Comparison of ENCODE assay signal across 34 cellular contexts in the genomic region with DNA sequence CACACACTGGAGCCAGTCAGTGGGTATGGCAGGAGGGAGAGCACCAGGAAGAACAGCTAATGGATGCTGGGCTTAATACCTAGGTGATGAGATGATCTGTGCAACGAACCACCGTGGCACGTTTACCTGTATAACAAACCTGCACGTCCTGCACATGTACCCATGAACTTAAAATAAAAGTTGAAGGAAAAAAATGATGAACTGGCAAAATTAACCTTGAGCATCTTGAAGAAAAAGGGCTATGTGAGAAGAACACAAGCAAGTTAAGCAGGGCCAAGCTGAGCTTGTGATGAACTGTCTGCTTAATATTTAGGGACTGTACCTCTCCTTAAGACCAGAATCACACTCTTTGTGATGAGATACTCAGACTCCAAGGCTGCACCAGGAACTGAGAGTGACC.
DNase-seq lines count a peak whose midpoint lies in the region; ATAC-seq, FAIRE-seq and TF ChIP-seq lines count a peak whose summit lies in the region.
"Had no signal": no experiment of that assay in that cellular context is flagged by ENCODE, and none has a peak within 500 bp of the region (broad histone marks: within the 10 kb centered on the region; RNA-seq: fewer than 3 reads in every experiment).

No MANE protein-coding gene starts in this region.

- intact Hi-C loops in HepG2 (cut with micrococcal nuclease; ENCODE audit: unreplicated experiment): no loop called here
- intact Hi-C loops in right lobe of liver (cut with DNase I): no loop called here
- intact Hi-C loops in IMR-90 (cut with micrococcal nuclease): no loop called here
- intact Hi-C loops in K562 (cut with micrococcal nuclease): no loop called here
- intact Hi-C loops in psoas muscle (cut with DNase I): no loop called here

- WGBS in HepG2 (ENCODE audit: low lambda C conversion rate): 90% methylated on average over 4 of the region's 4 CpGs
- WGBS in right lobe of liver (ENCODE audit: insufficient coverage, low coverage, low lambda C conversion rate, missing lambda C conversion rate): 82% methylated on average over 4 of the region's 4 CpGs
- 31% methylated on average over 4 of the region's 4 CpGs for WGBS in A549 (ENCODE audit: missing lambda C conversion rate)
- no CpG with 5 or more reads among the region's 4 CpGs for WGBS in IMR-90 (ENCODE audit: extremely low coverage in 2 of 2, insufficient read length in 1 of 2), 2 experiments
- 0% methylated on average over 4 of the region's 4 CpGs for WGBS in K562 (ENCODE audit: insufficient coverage, low coverage, missing lambda C conversion rate)
- WGBS in GM23248 (ENCODE audit: low coverage in 1 of 2, low lambda C conversion rate in 2 of 2, missing lambda C conversion rate in 2 of 2), 2 experiments: 20 to 30% methylated on average over 4 of the region's 4 CpGs
- WGBS in psoas muscle, 3 donors: 77 to 91% (median 87%) methylated on average over 4 of the region's 4 CpGs

- H2AK9ac ChIP-seq in IMR-90 (replicated peaks; ENCODE audit: low read depth, low read length, poor library complexity): no peak overlapping the region

- no peak overlapping the region for H2AFZ ChIP-seq in HepG2 (ENCODE audit: low read length)
- H2AFZ ChIP-seq in IMR-90 (replicated peaks; ENCODE audit: low read length, poor library complexity): no peak overlapping the region
- H2AFZ ChIP-seq in K562 (ENCODE audit: low read depth, low read length): no peak overlapping the region
- no peak overlapping the region for H2AFZ ChIP-seq in GM23248

- H3K4me2 ChIP-seq in HepG2 (ENCODE audit: low read depth, low read length): no peak overlapping the region
- no peak overlapping the region for H3K4me2 ChIP-seq in A549
- no peak overlapping the region for H3K4me2 ChIP-seq in IMR-90 (ENCODE audit: low read depth, low read length)
- no peak overlapping the region for H3K4me2 ChIP-seq in K562 (ENCODE audit: insufficient read depth, low read length)
- no peak overlapping the region for H3K4me2 ChIP-seq in GM23248 (ENCODE audit: unreplicated experiment)
- H3K4me2 ChIP-seq: BLaER1; BLaER1 treated with 17β-estradiol and CSF1 and Interleukin-3, amounts not matched to agents 10 nM and 100 nM had no signal

- no peak overlapping the region for H4K5ac ChIP-seq in IMR-90 (ENCODE audit: low read depth, low read length)

- H3K27me3 ChIP-seq in HepG2 (ENCODE audit: control insufficient read depth in 1 of 2, insufficient read depth in 2 of 2, low read length in 2 of 2) (no peaks in the 10 kb centered on the region), right lobe of liver (no peaks in the 10 kb centered on the region), IMR-90 (ENCODE audit: control insufficient read depth, insufficient read depth, low read length) (no peaks in the 10 kb centered on the region), K562 (ENCODE audit: control insufficient read depth in 2 of 2, insufficient read depth in 2 of 2, low read length in 2 of 2) (no peaks in the 10 kb centered on the region), GM23248 (replicated peaks; ENCODE audit: insufficient read depth) (no peaks in the 10 kb centered on the region), psoas muscle (ENCODE audit: insufficient read depth in 3 of 3, low read length in 2 of 3) (no peaks in the 10 kb centered on the region)
- H3K27me3 ChIP-seq: BE2C; BLaER1; BLaER1 treated with 17β-estradiol and CSF1 and Interleukin-3, amounts not matched to agents 10 nM and 100 nM had no signal

- FAIRE-seq in HepG2 (lab: Jason Lieb, UNC): no peak
- no peak for FAIRE-seq in A549 (lab: Jason Lieb, UNC)
- FAIRE-seq in K562 (lab: Jason Lieb, UNC): no peak
- FAIRE-seq: A204.1, D721Med had no signal

- peaks cover 3% of the 10 kb centered on the region; the same call in 1 of the 2 replicates for H3K9me1 ChIP-seq in IMR-90 (ENCODE audit: insufficient read depth, low read length)
- no peaks in the 10 kb centered on the region for H3K9me1 ChIP-seq in K562 (ENCODE audit: control insufficient read depth, insufficient read depth, low read length)

- H3K4me1 ChIP-seq in HepG2 (ENCODE audit: insufficient read depth, low read length) (no peaks in the 10 kb centered on the region), right lobe of liver (peaks cover 0 to 17% (median 4%) of the 10 kb centered on the region in 4 donors), A549 (peaks cover 6% of the 10 kb centered on the region; the same call in 1 of the 3 replicates), IMR-90 (ENCODE audit: control insufficient read depth, insufficient read depth, low read length) (peaks cover 6% of the 10 kb centered on the region; the same call in 1 of the 2 replicates), K562 (replicated peaks in 1 of 2; ENCODE audit: control insufficient read depth in 2 of 2, insufficient read depth in 2 of 2, low read length in 2 of 2) (no peaks in the 10 kb centered on the region), GM23248 (ENCODE audit: insufficient read depth) (no peaks in the 10 kb centered on the region), psoas muscle (no peaks in the 10 kb centered on the region)
- H3K4me1 ChIP-seq: BE2C; BLaER1; BLaER1 treated with 17β-estradiol and CSF1 and Interleukin-3, amounts not matched to agents 10 nM and 100 nM had no signal

- H3K79me1 ChIP-seq in IMR-90 (ENCODE audit: low read depth in 1 of 2, low read length in 2 of 2): no peaks in the 10 kb centered on the region

- no peak for TF ChIP-seq POLR2A in HepG2 (IDR thresholded peaks at IDR 0.05; ENCODE audit: insufficient read depth in 1 of 2, low read depth in 2 of 2, low read length in 2 of 2)
- no peak for TF ChIP-seq POLR2A in right lobe of liver (IDR thresholded peaks at IDR 0.05)
- TF ChIP-seq POLR2A in A549 (IDR thresholded peaks at IDR 0.05; ENCODE audit: low read length): no peak
- TF ChIP-seq POLR2A in IMR-90 (IDR thresholded peaks at IDR 0.05; ENCODE audit: low read depth, low read length): no peak
- TF ChIP-seq POLR2A in K562 (conservative IDR thresholded peaks at IDR 0.05): no peak

- H3K79me2 ChIP-seq in HepG2 (ENCODE audit: insufficient read depth, low read length): peaks cover 2% of the 10 kb centered on the region
- H3K79me2 ChIP-seq in K562 (ENCODE audit: control insufficient read depth, insufficient read depth, low read length): no peaks in the 10 kb centered on the region
- H3K79me2 ChIP-seq in GM23248 (ENCODE audit: insufficient read depth): no peaks in the 10 kb centered on the region

- no peak for DNase-seq in HepG2 (ENCODE audit: low spot score)
- DNase-seq in right lobe of liver: no peak
- DNase-seq in A549 (ENCODE audit: low read depth in 1 of 2, low spot score in 1 of 2): no peak
- no peak for DNase-seq in IMR-90
- DNase-seq in K562 (ENCODE audit: extremely low read depth in 1 of 4, low spot score in 3 of 4): no peak
- DNase-seq in GM19240 (ENCODE audit: insufficient read length, low spot score): no peak
- DNase-seq in GM23248: no peak
- DNase-seq in psoas muscle: no peak
- DNase-seq: 8988T; ACHN; AML-193; BE2C; C1 segment of cervical spinal cord; Caco-2; Calu3; CD4-positive, alpha-beta memory T cell; CD4-positive, alpha-beta T cell; CD4-positive, CD25-positive, alpha-beta regulatory T cell; CD8-positive, alpha-beta memory T cell; CD8-positive, alpha-beta T cell; COR-L47; DMS 273 treated with DMSO at 0.1 percent for 48 hours; DMS153; DMS53; DMS79; DMS79 treated with DMSO at 0.1 percent for 48 hours; DND-41; EL had no signal

- TF ChIP-seq RAD21 in HepG2 (CRISPR knock-in tag; IDR thresholded peaks at IDR 0.05): no peak
- TF ChIP-seq RAD21 in A549 (conservative IDR thresholded peaks at IDR 0.05 in 1 of 2, IDR thresholded peaks at IDR 0.05 in 1 of 2): no peak
- TF ChIP-seq RAD21 in IMR-90 (IDR thresholded peaks at IDR 0.05; ENCODE audit: low read length): no peak
- TF ChIP-seq RAD21 in K562 (CRISPR knock-in tag; conservative IDR thresholded peaks at IDR 0.05 in 1 of 2, IDR thresholded peaks at IDR 0.05 in 1 of 2): no peak

- no peak overlapping the region for H3K23ac ChIP-seq in IMR-90 (ENCODE audit: low read depth, low read length)

- no peak overlapping the region for H3K14ac ChIP-seq in IMR-90 (replicated peaks; ENCODE audit: low read depth, low read length)

- H3K9me3 ChIP-seq in HepG2 (ENCODE audit: low read length) (0 out of 2 replicates have a peak, but pooled peaks cover 5% of the 10 kb centered on the region), right lobe of liver (no peaks in the 10 kb centered on the region), A549 (no peaks in the 10 kb centered on the region; the same call in 2 of the 3 replicates), IMR-90 (ENCODE audit: control insufficient read depth, insufficient read depth, low read length) (no peaks in the 10 kb centered on the region; the same call in 1 of the 2 replicates), K562 (replicated peaks; ENCODE audit: control insufficient read depth, insufficient read depth, low read depth, low read length) (no peaks in the 10 kb centered on the region), GM23248 (ENCODE audit: low read depth) (no peaks in the 10 kb centered on the region), psoas muscle (peaks cover 10% of the 10 kb centered on the region)
- H3K9me3 ChIP-seq: BE2C had no signal

- H3K4me3 ChIP-seq in HepG2 (replicated peaks in 1 of 3; ENCODE audit: insufficient read depth in 1 of 3, low read depth in 2 of 3, low read length in 3 of 3): no peak overlapping the region
- H3K4me3 ChIP-seq in right lobe of liver: no peak overlapping the region
- no peak overlapping the region for H3K4me3 ChIP-seq in A549
- no peak overlapping the region for H3K4me3 ChIP-seq in IMR-90 (ENCODE audit: insufficient read depth, low read depth, low read length)
- H3K4me3 ChIP-seq in K562: no peak overlapping the region
- no peak overlapping the region for H3K4me3 ChIP-seq in GM23248
- no peak overlapping the region for H3K4me3 ChIP-seq in psoas muscle
- H3K4me3 ChIP-seq: BLaER1; BLaER1 treated with 17β-estradiol and CSF1 and Interleukin-3, amounts not matched to agents 10 nM and 100 nM had no signal

- H3K4ac ChIP-seq in IMR-90 (ENCODE audit: low read depth, low read length): no peak overlapping the region

- no peak overlapping the region for H4K8ac ChIP-seq in IMR-90 (ENCODE audit: low read depth in 2 of 2, low read length in 2 of 2)

- H4K20me1 ChIP-seq in HepG2 (ENCODE audit: insufficient read depth, low read length): no peaks in the 10 kb centered on the region
- H4K20me1 ChIP-seq in IMR-90 (ENCODE audit: insufficient read depth, low read length): no peaks in the 10 kb centered on the region
- no peaks in the 10 kb centered on the region for H4K20me1 ChIP-seq in K562 (replicated peaks; ENCODE audit: control insufficient read depth, insufficient read depth, low read length)
- H4K20me1 ChIP-seq in GM23248 (ENCODE audit: insufficient read depth): no peaks in the 10 kb centered on the region
- H4K20me1 ChIP-seq: BLaER1; BLaER1 treated with 17β-estradiol and CSF1 and Interleukin-3, amounts not matched to agents 10 nM and 100 nM had no signal

- BruUV-seq in HepG2 (replicated peaks; lab: Mats Ljungman, UMichigan) (no TSS peak), IMR-90 (replicated peaks; lab: Mats Ljungman, UMichigan) (no TSS peak), K562 (replicated peaks; lab: Mats Ljungman, UMichigan) (no TSS peak)

- dilution Hi-C loops in IMR-90 (cut with HindIII; ENCODE audit: low sequenced_read_pairs, unreplicated experiment): no loop called here

- ATAC-seq in HepG2: peak; percentile 28
- no peak for ATAC-seq in right lobe of liver
- ATAC-seq in A549: no peak
- ATAC-seq in IMR-90 (ENCODE audit: low read depth): no peak
- no peak for ATAC-seq in K562
- no peak for ATAC-seq in psoas muscle
- ATAC-seq: CD8-positive, alpha-beta T cell had no signal

- H2BK15ac ChIP-seq in IMR-90 (ENCODE audit: low read depth, low read length): no peak overlapping the region; the same call in 2 of the 3 replicates

- no peaks in the 10 kb centered on the region for H3K9me2 ChIP-seq in GM23248 (ENCODE audit: insufficient read depth)

- H3K36me3 ChIP-seq in HepG2 (replicated peaks in 1 of 2; ENCODE audit: control insufficient read depth in 1 of 2, insufficient read depth in 2 of 2, low read length in 2 of 2) (no peaks in the 10 kb centered on the region), right lobe of liver (no peaks in the 10 kb centered on the region), IMR-90 (ENCODE audit: control insufficient read depth, insufficient read depth, low read length) (no peaks in the 10 kb centered on the region), K562 (ENCODE audit: control insufficient read depth, insufficient read depth, low read length) (no peaks in the 10 kb centered on the region), GM23248 (ENCODE audit: low read depth) (no peaks in the 10 kb centered on the region), psoas muscle (ENCODE audit: insufficient read depth in 1 of 2, low read depth in 1 of 2) (no peaks in the 10 kb centered on the region)
- H3K36me3 ChIP-seq: BE2C; BLaER1; BLaER1 treated with 17β-estradiol and CSF1 and Interleukin-3, amounts not matched to agents 10 nM and 100 nM had no signal

- TF ChIP-seq CTCF in HepG2 (CRISPR knock-in tag; IDR thresholded peaks at IDR 0.05) (no peak), right lobe of liver (IDR thresholded peaks at IDR 0.05) (no peak), A549 (IDR thresholded peaks at IDR 0.05) (no peak), IMR-90 (conservative IDR thresholded peaks at IDR 0.05; ENCODE audit: low read depth, low read length) (no peak), K562 (IDR thresholded peaks at IDR 0.05 in 2 of 3, conservative IDR thresholded peaks at IDR 0.05 in 1 of 3; ENCODE audit: insufficient read depth in 2 of 3, low read depth in 1 of 3, low read length in 3 of 3) (no peak), psoas muscle (IDR thresholded peaks at IDR 0.05) (no peak)

- CTCF ChIA-PET in HepG2 (lab: Yijun Ruan, JAX; ENCODE audit: low intra/inter-chr PET ratio, low total read pairs): no interaction called here
- CTCF ChIA-PET in A549 (lab: Yijun Ruan, JAX): no interaction called here
- CTCF ChIA-PET in IMR-90 (lab: Yijun Ruan, JAX): interaction anchor here (1.2 to 1.4 kb wide), 2 partner anchors 15 to 16 kb away, joined by 3 to 4 read pairs; no protein-coding TSS in a partner anchor
- CTCF ChIA-PET in K562 (lab: Yijun Ruan, JAX; ENCODE audit: low intra/inter-chr PET ratio): no interaction called here

- no peak for TF ChIP-seq EP300 in HepG2 (IDR thresholded peaks at IDR 0.05; ENCODE audit: low read depth in 2 of 2, low read length in 2 of 2)
- no peak for TF ChIP-seq EP300 in HepG2 (CRISPR knock-in tag; IDR thresholded peaks at IDR 0.05; ENCODE audit: borderline replicate concordance)
- TF ChIP-seq EP300 in A549 (IDR thresholded peaks at IDR 0.05): no peak
- TF ChIP-seq EP300 in K562 (IDR thresholded peaks at IDR 0.05; ENCODE audit: low read length): no peak

- H2BK20ac ChIP-seq in IMR-90 (ENCODE audit: low read depth, low read length): no peak overlapping the region

- H2AK5ac ChIP-seq in IMR-90 (ENCODE audit: low read depth, low read length): 0 out of 2 replicates have a peak overlapping the region, but pooled peaks have one; percentile 23

- H4K91ac ChIP-seq in IMR-90 (ENCODE audit: insufficient read depth, low read depth, low read length): no peak overlapping the region

- H3K18ac ChIP-seq in IMR-90 (ENCODE audit: low read depth, low read length): no peak overlapping the region

- no peak overlapping the region for H3K27ac ChIP-seq in HepG2 (ENCODE audit: extremely low read length, insufficient read depth, low read length)
- H3K27ac ChIP-seq in right lobe of liver: no peak overlapping the region
- H3K27ac ChIP-seq in A549: no peak overlapping the region
- no peak overlapping the region for H3K27ac ChIP-seq in IMR-90 (ENCODE audit: insufficient read depth, low read length)
- no peak overlapping the region for H3K27ac ChIP-seq in K562 (ENCODE audit: extremely low read depth, low read depth, low read length)
- H3K27ac ChIP-seq in GM23248: no peak overlapping the region
- H3K27ac ChIP-seq in psoas muscle: no peak overlapping the region
- H3K27ac ChIP-seq: 22Rv1; BLaER1; BLaER1 treated with 17β-estradiol and CSF1 and Interleukin-3, amounts not matched to agents 10 nM and 100 nM; C4-2B had no signal

- no peak overlapping the region for H3K9ac ChIP-seq in HepG2 (ENCODE audit: insufficient read depth, low read depth, low read length)
- H3K9ac ChIP-seq in IMR-90 (ENCODE audit: low read depth, low read length): no peak overlapping the region
- H3K9ac ChIP-seq in K562 (ENCODE audit: insufficient read depth in 1 of 2, low read depth in 2 of 2, low read length in 2 of 2): no peak overlapping the region
- H3K9ac ChIP-seq in GM23248: no peak overlapping the region
- H3K9ac ChIP-seq: BLaER1; BLaER1 treated with 17β-estradiol and CSF1 and Interleukin-3, amounts not matched to agents 10 nM and 100 nM had no signal

- H3F3A ChIP-seq in GM23248 (ENCODE audit: insufficient read depth): no peaks in the 10 kb centered on the region

- POLR2A ChIA-PET in HepG2 (lab: Yijun Ruan, JAX) (no interaction called here), A549 (lab: Yijun Ruan, JAX) (no interaction called here), IMR-90 (lab: Charles Lee; ENCODE audit: unreplicated experiment) (no interaction called here), K562 (lab: Yijun Ruan, JAX) (no interaction called here)

- no peak overlapping the region for H2BK120ac ChIP-seq in IMR-90 (ENCODE audit: low read depth, low read length)

- no peak overlapping the region for H3K56ac ChIP-seq in IMR-90 (ENCODE audit: extremely low read depth, insufficient read depth, low read length)

- H2BK5ac ChIP-seq in IMR-90 (ENCODE audit: low read depth, low read length, poor library complexity, severe bottlenecking): no peak overlapping the region

- in situ Hi-C loops in HepG2 (cut with HindIII; ENCODE audit: extremely low pct_ligation_motif_present, low pct_unique_long_range_greater_than_20kb) (no loop called here), IMR-90 (cut with MboI; ENCODE audit: low sequenced_read_pairs) (no loop called here), K562 (cut with MboI) (no loop called here), GM23248 (cut with MboI) (no loop called here)

Comparison
In these comparisons a context has a peak if more than half of its experiments do, and no peak if none do; other contexts are left out.
1. Of the 241 proteins assayed by ChIP-seq in both HepG2 and K562: peak only in HepG2: MAFG and MAFK; only in K562: none; in both: MAFF; in neither: 238.